11 cellular contexts compared by ENCODE assay signal in the genomic region with DNA sequence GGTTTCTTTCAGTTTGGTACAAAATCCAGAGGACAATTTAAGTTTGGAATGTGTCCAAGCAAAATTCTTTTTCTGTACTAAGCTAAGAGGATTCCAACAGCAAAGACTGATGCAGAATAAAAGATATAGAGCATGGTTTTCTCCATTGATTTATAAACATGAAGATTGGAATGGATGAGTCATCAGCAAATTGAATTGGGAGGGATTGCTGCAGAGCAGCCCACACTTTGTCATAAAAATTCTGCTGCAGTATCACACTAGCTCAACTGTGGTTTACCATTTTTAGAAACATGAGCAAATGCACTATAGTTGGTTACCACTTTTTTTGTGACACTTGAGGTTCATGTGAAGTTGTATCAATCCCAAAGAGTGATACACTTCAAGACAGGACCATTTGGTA. TPM values are rescaled to one million over a fixed set of nuclear protein-coding genes. Genes with fewer than 3 reads are reported as not detected.
A peak's percentile ranks its signal among the peaks of the same experiment; 100 is the strongest.
DNase-seq lines count a peak whose midpoint lies in the region; ATAC-seq and TF ChIP-seq lines count a peak whose summit lies in the region.
"Had no signal": no experiment of that assay in that cellular context is flagged by ENCODE, and none has a peak within 500 bp of the region (broad histone marks: within the 10 kb centered on the region; RNA-seq: fewer than 3 reads in every experiment).

No MANE protein-coding gene starts in this region.

- H3K4me3 ChIP-seq in GM12865 (ENCODE audit: low read depth, low read length) (no peak overlapping the region), choroid plexus epithelial cell (ENCODE audit: low read depth, low read length) (no peak overlapping the region), gastrocnemius medialis (no peak overlapping the region)

- TF ChIP-seq CTCF in GM12865 (IDR thresholded peaks at IDR 0.05; ENCODE audit: insufficient read depth, low read depth, low read length, missing control alignments) (no peak), choroid plexus epithelial cell (conservative IDR thresholded peaks at IDR 0.05; ENCODE audit: low read depth, low read length) (no peak), gastrocnemius medialis (IDR thresholded peaks at IDR 0.05 in 4 of 5, conservative IDR thresholded peaks at IDR 0.05 in 1 of 5) (no peak)

- no peaks in the 10 kb centered on the region for H3K36me3 ChIP-seq in gastrocnemius medialis

- no peak for TF ChIP-seq POLR2A in gastrocnemius medialis (IDR thresholded peaks at IDR 0.05)

- in situ Hi-C loops in gastrocnemius medialis (cut with MboI; ENCODE audit: low sequenced_read_pairs in 4 of 4): loop anchor here in 3 of 4 donors (5.0 to 10.0 kb wide), 2 partner anchors 43 to 45 kb away; no protein-coding TSS in a partner anchor

- no peaks in the 10 kb centered on the region for H3K9me3 ChIP-seq in gastrocnemius medialis

- intact Hi-C loops in gastrocnemius medialis (cut with DNase I; ENCODE audit: low total_unique reads): no loop called here

- H3K27ac ChIP-seq in gastrocnemius medialis: no peak overlapping the region

- peak; percentile 67 for DNase-seq in GM12865 (ENCODE audit: low read depth)
- DNase-seq in MV-4-11 (lab: John Stamatoyannopoulos, UW): peak; percentile 79
- peak; percentile 79 for DNase-seq in choroid plexus epithelial cell (ENCODE audit: low read depth)
- peak; percentile 45 for DNase-seq in pons (ENCODE audit: low spot score)
- no peak for DNase-seq in NCI-H82 treated with DMSO at 0.1 percent for 48 hours (lab: John Stamatoyannopoulos, UW; ENCODE audit: unreplicated experiment)
- DNase-seq in SHP77 treated with DMSO at 0.1 percent for 48 hours (lab: John Stamatoyannopoulos, UW): no peak
- DNase-seq in gastrocnemius medialis: no peak
- DNase-seq: glutamatergic neuron, NCI-H1105 treated with DMSO at 0.1 percent for 48 hours, retina had no signal

- peaks cover 0 to 24% of the 10 kb centered on the region in 2 donors for H3K4me1 ChIP-seq in gastrocnemius medialis

- no peak for ATAC-seq in GM21723 (IDR thresholded peaks at IDR 0.05; ENCODE audit: unreplicated experiment)
- ATAC-seq in gastrocnemius medialis: no peak

- no peaks in the 10 kb centered on the region for H3K27me3 ChIP-seq in gastrocnemius medialis

RNA-seq across cellular contexts. Expression of a gene that starts 16.1 kb away (rescaled TPM):
- total RNA-seq in gastrocnemius medialis: 10 to 100 TPM; 10.0 to 20.6 (median 13.9) TPM

RNA-seq across cellular contexts. Expression of a gene that starts 22.2 kb away (rescaled TPM):
- total RNA-seq in gastrocnemius medialis: 1 to 10 TPM in 2 of 4 donors, under 1 TPM in 2; 0.46 to 2.3 (median 1.1) TPM

RNA-seq across cellular contexts. Expression of a gene that starts 22.6 kb away (rescaled TPM):
- total RNA-seq in gastrocnemius medialis: 1 to 10 TPM in 3 of 4 donors, under 1 TPM in 1; 0.51 to 5.0 (median 2.8) TPM

Comparison
In these comparisons a context has a peak if more than half of its experiments do, and no peak if none do; other contexts are left out.
1. DNase-seq: peak in GM12865 (single experiment), MV-4-11 (single experiment), choroid plexus epithelial cell (single experiment) and pons (single experiment); none in NCI-H82 treated with DMSO at 0.1 percent for 48 hours (single experiment), SHP77 treated with DMSO at 0.1 percent for 48 hours (single experiment) and gastrocnemius medialis (0 of 2).